In the genomic region with DNA sequence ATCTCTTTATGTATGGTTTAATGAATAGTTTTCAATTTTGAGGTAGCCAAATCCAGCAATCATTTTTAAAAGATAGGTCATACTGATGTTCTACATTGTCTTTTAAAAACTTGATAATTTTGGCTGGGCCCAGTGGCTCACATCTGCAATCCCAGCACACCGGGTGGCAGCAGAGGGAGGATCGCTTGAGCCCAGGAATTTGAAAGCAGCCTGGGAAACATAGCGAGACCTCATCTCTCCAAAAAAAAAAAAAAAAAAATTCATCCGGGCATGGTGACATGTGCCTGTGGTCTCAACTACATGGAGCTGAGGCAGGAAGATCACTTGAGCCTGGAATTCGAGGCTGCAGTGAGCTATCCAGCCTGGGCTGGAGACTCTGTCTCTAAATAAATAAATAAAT, we compare ENCODE assay signal across 21 cellular contexts.
DNase-seq lines count a peak whose midpoint lies in the region; TF ChIP-seq lines count a peak whose summit lies in the region.
"Had no signal": no experiment of that assay in that cellular context is flagged by ENCODE, and none has a peak within 500 bp of the region (broad histone marks: within the 10 kb centered on the region; RNA-seq: fewer than 3 reads in every experiment).

No MANE protein-coding gene starts in this region.

- peak; percentile 20 for TF ChIP-seq CTCF in astrocyte of the cerebellum (IDR thresholded peaks at IDR 0.05; ENCODE audit: low read depth, low read length, missing control alignments)
- no peak for TF ChIP-seq CTCF in nephron progenitor cell (IDR thresholded peaks at IDR 0.05)

- H3K4me3 ChIP-seq in astrocyte of the cerebellum (ENCODE audit: low read depth, low read length): no peak overlapping the region
- H3K4me3 ChIP-seq in iPS DF 6.9 (ENCODE audit: low read length): no peak overlapping the region
- H3K4me3 ChIP-seq: dorsolateral prefrontal cortex, heart left ventricle, MG63, thyroid gland had no signal

- TF ChIP-seq RAD21 in Ishikawa (IDR thresholded peaks at IDR 0.05; ENCODE audit: low read depth): 0 out of 2 replicates have a peak, but pooled peaks have one; percentile 8

- no peaks in the 10 kb centered on the region for H3K36me3 Mint-ChIP-seq in nephron progenitor cell (ENCODE audit: low read depth)
- H3K36me3 Mint-ChIP-seq: activated CD4-positive, alpha-beta memory T cell treated with anti-CD3 and anti-CD28 coated beads for 36 hours; activated naive CD4-positive, alpha-beta T cell treated with anti-CD3 and anti-CD28 coated beads, Interleukin-2, amount 50 U/mL, for 24 hours; mesothelial cell of epicardium; stimulated activated memory B cell treated with anti-CD40 and anti-IgM and Interleukin-4, amounts not matched to agents 10 μg/mL and 1 μg/mL and 100 μg/mL, for 72 hours had no signal

- H3K27me3 Mint-ChIP-seq in nephron progenitor cell (ENCODE audit: low read depth, poor library complexity): no peaks in the 10 kb centered on the region
- H3K27me3 Mint-ChIP-seq: activated CD4-positive, alpha-beta memory T cell treated with anti-CD3 and anti-CD28 coated beads for 36 hours; activated naive CD4-positive, alpha-beta T cell treated with anti-CD3 and anti-CD28 coated beads, Interleukin-2, amount 50 U/mL, for 24 hours; stimulated activated memory B cell treated with anti-CD40 and anti-IgM and Interleukin-4, amounts not matched to agents 10 μg/mL and 1 μg/mL and 100 μg/mL, for 72 hours had no signal

- H3K4me1 ChIP-seq in iPS DF 6.9 (ENCODE audit: control insufficient read depth, insufficient read depth, low read length): no peaks in the 10 kb centered on the region
- H3K4me1 ChIP-seq: heart left ventricle, thyroid gland had no signal

- no peaks in the 10 kb centered on the region for H3K4me1 Mint-ChIP-seq in nephron progenitor cell
- H3K4me1 Mint-ChIP-seq: activated naive CD4-positive, alpha-beta T cell treated with anti-CD3 and anti-CD28 coated beads, Interleukin-2, amount 50 U/mL, for 24 hours; mesothelial cell of epicardium; stimulated activated memory B cell treated with anti-CD40 and anti-IgM and Interleukin-4, amounts not matched to agents 10 μg/mL and 1 μg/mL and 100 μg/mL, for 72 hours had no signal

- no CpG with 5 or more reads among the region's 5 CpGs for WGBS in iPS DF 6.9 (ENCODE audit: insufficient coverage, insufficient read length)

- H3K27ac Mint-ChIP-seq in nephron progenitor cell: no peak overlapping the region
- H3K27ac Mint-ChIP-seq: activated CD4-positive, alpha-beta memory T cell treated with anti-CD3 and anti-CD28 coated beads for 36 hours; activated naive CD4-positive, alpha-beta T cell treated with anti-CD3 and anti-CD28 coated beads, Interleukin-2, amount 50 U/mL, for 24 hours; mesothelial cell of epicardium; stimulated activated memory B cell treated with anti-CD40 and anti-IgM and Interleukin-4, amounts not matched to agents 10 μg/mL and 1 μg/mL and 100 μg/mL, for 72 hours had no signal

- no peaks in the 10 kb centered on the region for H3K9me3 ChIP-seq in iPS DF 6.9 (ENCODE audit: control insufficient read depth, insufficient read depth, low read length)
- H3K9me3 ChIP-seq: MG63, thyroid gland had no signal

- in situ Hi-C loops in astrocyte of the cerebellum (cut with HindIII; ENCODE audit: low sequenced_read_pairs): no loop called here

- H3K36me3 ChIP-seq in iPS DF 6.9 (ENCODE audit: control insufficient read depth, insufficient read depth, low read length): no peaks in the 10 kb centered on the region
- H3K36me3 ChIP-seq: heart left ventricle, MG63, thyroid gland had no signal

- H3K9me3 Mint-ChIP-seq in nephron progenitor cell: peaks cover 7% of the 10 kb centered on the region
- H3K9me3 Mint-ChIP-seq: activated naive CD4-positive, alpha-beta T cell treated with anti-CD3 and anti-CD28 coated beads, Interleukin-2, amount 50 U/mL, for 24 hours; stimulated activated memory B cell treated with anti-CD40 and anti-IgM and Interleukin-4, amounts not matched to agents 10 μg/mL and 1 μg/mL and 100 μg/mL, for 72 hours had no signal

- H3K27me3 ChIP-seq in iPS DF 6.9 (ENCODE audit: control insufficient read depth, insufficient read depth, low read length): no peaks in the 10 kb centered on the region
- H3K27me3 ChIP-seq: dorsolateral prefrontal cortex, heart left ventricle, MG63, thyroid gland had no signal

- no peak overlapping the region for H3K27ac ChIP-seq in iPS DF 6.9 (ENCODE audit: low read length)
- H3K27ac ChIP-seq: dorsolateral prefrontal cortex, heart left ventricle, thyroid gland had no signal

- DNase-seq in EH (ENCODE audit: low read depth) (peak; percentile 2), astrocyte of the cerebellum (ENCODE audit: low read depth) (no peak), iPS DF 6.9 (ENCODE audit: low read depth, low spot score) (peak; percentile 16), nephron progenitor cell (no peak), T-helper 2 cell (no peak), NCI-H2227 treated with DMSO at 0.1 percent for 48 hours (lab: John Stamatoyannopoulos, UW) (no peak), UCSD-AML1 (lab: John Stamatoyannopoulos, UW; ENCODE audit: unreplicated experiment) (no peak)
- DNase-seq: activated CD4-positive, alpha-beta memory T cell treated with anti-CD3 and anti-CD28 coated beads for 36 hours; activated T-cell treated with anti-CD3 and anti-CD28 coated beads, Interleukin-2, amount 50 U/mL, for 48 hours; AML-193; Calu3; dorsolateral prefrontal cortex; heart left ventricle; MG63; NCI-H187 treated with DMSO at 0.1 percent for 48 hours; NCI-H510A treated with DMSO at 0.1 percent for 48 hours; thyroid gland had no signal

- TF ChIP-seq EP300 in Ishikawa (IDR thresholded peaks at IDR 0.05; ENCODE audit: borderline replicate concordance): no peak

- no peak overlapping the region for H3K4me3 Mint-ChIP-seq in nephron progenitor cell
- H3K4me3 Mint-ChIP-seq: activated CD4-positive, alpha-beta memory T cell treated with anti-CD3 and anti-CD28 coated beads for 36 hours; activated naive CD4-positive, alpha-beta T cell treated with anti-CD3 and anti-CD28 coated beads, Interleukin-2, amount 50 U/mL, for 24 hours; mesothelial cell of epicardium; stimulated activated memory B cell treated with anti-CD40 and anti-IgM and Interleukin-4, amounts not matched to agents 10 μg/mL and 1 μg/mL and 100 μg/mL, for 72 hours had no signal

TF ChIP-seq in Ishikawa, 13 proteins besides CTCF, POLR2A, EP300 and RAD21:
- TF ChIP-seq EGR1 (IDR thresholded peaks at IDR 0.05): no peak
- no peak for TF ChIP-seq CREB1 (IDR thresholded peaks at IDR 0.05; ENCODE audit: low read depth)
- TF ChIP-seq FOXM1 (IDR thresholded peaks at IDR 0.05; ENCODE audit: borderline replicate concordance, low read depth): no peak
- TF ChIP-seq REST (IDR thresholded peaks at IDR 0.05; ENCODE audit: low read depth): no peak
- TF ChIP-seq CEBPB (IDR thresholded peaks at IDR 0.05): no peak
- no peak for TF ChIP-seq TEAD4 (IDR thresholded peaks at IDR 0.05)
- TF ChIP-seq ZBTB7A (IDR thresholded peaks at IDR 0.05; ENCODE audit: low read depth): no peak
- no peak for TF ChIP-seq TCF12 (IDR thresholded peaks at IDR 0.05; ENCODE audit: low read depth)
- no peak for TF ChIP-seq MAX (IDR thresholded peaks at IDR 0.05)
- TF ChIP-seq USF1 (IDR thresholded peaks at IDR 0.05): no peak
- no peak for TF ChIP-seq TAF1 (IDR thresholded peaks at IDR 0.05; ENCODE audit: low read depth)
- TF ChIP-seq YY1 (IDR thresholded peaks at IDR 0.05; ENCODE audit: low read depth): no peak
- no peak for TF ChIP-seq NFIC (IDR thresholded peaks at IDR 0.05)

Comparison
In these comparisons a context has a peak if more than half of its experiments do, and no peak if none do; other contexts are left out.
1. DNase-seq: peak in EH (single experiment) and iPS DF 6.9 (single experiment); none in astrocyte of the cerebellum (single experiment), nephron progenitor cell (single experiment), T-helper 2 cell (0 of 5), NCI-H2227 treated with DMSO at 0.1 percent for 48 hours (single experiment) and UCSD-AML1 (single experiment).